In genomic region chr9:135504262-135505229, GRCh38 we compare ENCODE assay signal across 8 cellular contexts. TPM values are rescaled to one million over a fixed set of nuclear protein-coding genes. Genes with fewer than 3 reads are reported as not detected.
DNase-seq lines count a peak whose midpoint lies in the region; ATAC-seq and TF ChIP-seq lines count a peak whose summit lies in the region.

No MANE protein-coding gene starts in this region.

- H3K27ac ChIP-seq in suprapubic skin, result no peak overlapping the region

- no peaks in the 10 kb centered on the region for H3K27me3 ChIP-seq in suprapubic skin

- TF ChIP-seq POLR2A in suprapubic skin (IDR thresholded peaks at IDR 0.05), result no peak

- peaks cover 0 to 2% of the 10 kb centered on the region in 2 donors for H3K27me3 Mint-ChIP-seq in natural killer cell treated with Interleukin-12 subunit alpha and Interleukin-12 subunit beta and Interleukin-15 and Interleukin-18, amount 100 ng/mL, for 72 hours

- H3K4me3 ChIP-seq in epithelial cell of proximal tubule (ENCODE audit: low read depth, low read length) (no peak overlapping the region), suprapubic skin (no peak overlapping the region)

- H3K36me3 ChIP-seq in suprapubic skin, result peaks cover 24% of the 10 kb centered on the region

- DNase-seq in SHP77 (lab: John Stamatoyannopoulos, UW) (peak; percentile 30 to 59), SHP77 treated with DMSO at 0.1 percent for 48 hours (lab: John Stamatoyannopoulos, UW) (no peak), NCI-H345 treated with DMSO at 0.1 percent for 48 hours (lab: John Stamatoyannopoulos, UW; ENCODE audit: unreplicated experiment) (peak; percentile 7), epithelial cell of proximal tubule (ENCODE audit: low read depth) (no peak), suprapubic skin (ENCODE audit: low spot score in 2 of 2) (peak in 1 of 2 donors; percentile 64)
- DNase-seq in activated CD8-positive, alpha-beta memory T cell treated with anti-CD3 and anti-CD28 coated beads for 24 hours, result peak; percentile 79
- DNase-seq in natural killer cell treated with Interleukin-12 subunit alpha and Interleukin-12 subunit beta and Interleukin-15 and Interleukin-18, amount 100 ng/mL, for 72 hours (ENCODE audit: low spot score), result peak; percentile 61

- no peak overlapping the region for H3K27ac Mint-ChIP-seq in natural killer cell treated with Interleukin-12 subunit alpha and Interleukin-12 subunit beta and Interleukin-15 and Interleukin-18, amount 100 ng/mL, for 72 hours

- H3K9me3 ChIP-seq in suprapubic skin, result no peaks in the 10 kb centered on the region

- TF ChIP-seq EP300 in suprapubic skin (IDR thresholded peaks at IDR 0.05), result no peak

- ATAC-seq in natural killer cell treated with Interleukin-12 subunit alpha and Interleukin-12 subunit beta and Interleukin-15 and Interleukin-18, amount 100 ng/mL, for 72 hours, result no peak
- no peak for ATAC-seq in HG03280 (IDR thresholded peaks at IDR 0.05; ENCODE audit: unreplicated experiment)

- TF ChIP-seq CTCF in epithelial cell of proximal tubule (conservative IDR thresholded peaks at IDR 0.05; ENCODE audit: low read depth, low read length), result peak; percentile 72
- peak; percentile 23 to 80 for TF ChIP-seq CTCF in suprapubic skin (IDR thresholded peaks at IDR 0.05)

- no peak overlapping the region for H3K4me3 Mint-ChIP-seq in natural killer cell treated with Interleukin-12 subunit alpha and Interleukin-12 subunit beta and Interleukin-15 and Interleukin-18, amount 100 ng/mL, for 72 hours

- peaks cover 5% of the 10 kb centered on the region for H3K9me3 Mint-ChIP-seq in natural killer cell treated with Interleukin-12 subunit alpha and Interleukin-12 subunit beta and Interleukin-15 and Interleukin-18, amount 100 ng/mL, for 72 hours

- H3K4me1 ChIP-seq in suprapubic skin, result peaks cover 28% of the 10 kb centered on the region

- H3K36me3 Mint-ChIP-seq in natural killer cell treated with Interleukin-12 subunit alpha and Interleukin-12 subunit beta and Interleukin-15 and Interleukin-18, amount 100 ng/mL, for 72 hours, result peaks cover 8% of the 10 kb centered on the region

- 36% methylated on average over 9 of the region's 21 CpGs for WGBS in suprapubic skin

- peaks cover 6 to 14% of the 10 kb centered on the region in 2 donors for H3K4me1 Mint-ChIP-seq in natural killer cell treated with Interleukin-12 subunit alpha and Interleukin-12 subunit beta and Interleukin-15 and Interleukin-18, amount 100 ng/mL, for 72 hours (ENCODE audit: low read depth in 2 of 2)

RNA-seq across cellular contexts. Expression of gene MRPS2, which starts 4.1 kb away (rescaled TPM):
- 68.1 and 117 TPM in 2 replicates for total RNA-seq in epithelial cell of proximal tubule
- total RNA-seq in natural killer cell treated with Interleukin-12 subunit alpha and Interleukin-12 subunit beta and Interleukin-15 and Interleukin-18, amount 100 ng/mL, for 72 hours, result 10 to 100 TPM; 38.2 to 78.3 TPM
- total RNA-seq in suprapubic skin, result 10 to 100 TPM; 51.5 to 61.7 (median 55.1) TPM

RNA-seq across cellular contexts. Expression of gene LCN1, which starts 16.7 kb away (rescaled TPM):
- total RNA-seq in epithelial cell of proximal tubule (not detected in 2 replicates), suprapubic skin (not detected)
- total RNA-seq in natural killer cell treated with Interleukin-12 subunit alpha and Interleukin-12 subunit beta and Interleukin-15 and Interleukin-18, amount 100 ng/mL, for 72 hours, result not detected

RNA-seq across cellular contexts. Expression of gene PPP1R26, which starts 25.0 kb away (rescaled TPM):
- total RNA-seq in epithelial cell of proximal tubule (23.2 and 26.3 TPM in 2 replicates), suprapubic skin (10 to 100 TPM in 2 of 4 donors, 1 to 10 TPM in 2; 6.2 to 11.0 (median 9.0) TPM)
- 1 to 10 TPM; 3.7 to 7.7 TPM for total RNA-seq in natural killer cell treated with Interleukin-12 subunit alpha and Interleukin-12 subunit beta and Interleukin-15 and Interleukin-18, amount 100 ng/mL, for 72 hours

RNA-seq across cellular contexts. Expression of gene OBP2A, which starts 41.4 kb away (rescaled TPM):
- total RNA-seq in epithelial cell of proximal tubule (not detected in 2 replicates), suprapubic skin (1 to 10 TPM in 3 of 4 donors, not detected in 1; 1.0 to 3.9 (median 1.7) TPM)
- total RNA-seq in natural killer cell treated with Interleukin-12 subunit alpha and Interleukin-12 subunit beta and Interleukin-15 and Interleukin-18, amount 100 ng/mL, for 72 hours, result not detected

RNA-seq across cellular contexts. Expression of gene PAEP, which starts 57.0 kb away (rescaled TPM):
- total RNA-seq in epithelial cell of proximal tubule, result not detected in 2 replicates
- total RNA-seq in natural killer cell treated with Interleukin-12 subunit alpha and Interleukin-12 subunit beta and Interleukin-15 and Interleukin-18, amount 100 ng/mL, for 72 hours, result not detected
- 1 to 10 TPM in 1 of 4 donors, not detected in 3; 5.6 TPM for total RNA-seq in suprapubic skin

Comparison
In these comparisons a context has a peak if more than half of its experiments do, and no peak if none do; other contexts are left out.
1. DNase-seq: peak in SHP77 (2 of 2), NCI-H345 treated with DMSO at 0.1 percent for 48 hours (single experiment), activated CD8-positive, alpha-beta memory T cell treated with anti-CD3 and anti-CD28 coated beads for 24 hours (single experiment) and natural killer cell treated with Interleukin-12 subunit alpha and Interleukin-12 subunit beta and Interleukin-15 and Interleukin-18, amount 100 ng/mL, for 72 hours (single experiment); none in SHP77 treated with DMSO at 0.1 percent for 48 hours (single experiment) and epithelial cell of proximal tubule (single experiment).